ENCODE assay signal across 1 cellular context in genomic region chr6:90296346-90297123, GRCh38.
TF ChIP-seq lines count a peak whose summit lies in the region.

TSS of gene BACH2 (minus strand) at chr6:90296843. CDS start at chr6:90008844, 287,999 bp downstream.

TF ChIP-seq in HEK293, 187 proteins besides CTCF, POLR2A, EP300 and RAD21 (continued from another document):
- TF ChIP-seq REST (tag by site-specific recombination; IDR thresholded peaks at IDR 0.05) = no peak
- TF ChIP-seq ZNF449 (tag by site-specific recombination; IDR thresholded peaks at IDR 0.05) = no peak
- 0 out of 2 replicates have a peak, but pooled peaks have one; percentile 21 for TF ChIP-seq KLF1 (tag by site-specific recombination; IDR thresholded peaks at IDR 0.05)
- no peak for TF ChIP-seq ZNF416 (tag by site-specific recombination; IDR thresholded peaks at IDR 0.05)
- no peak for TF ChIP-seq ZNF639 (tag by site-specific recombination; IDR thresholded peaks at IDR 0.05)
- no peak for TF ChIP-seq ZNF571 (tag by site-specific recombination; IDR thresholded peaks at IDR 0.05)
- no peak for TF ChIP-seq ZNF37A (tag by site-specific recombination; IDR thresholded peaks at IDR 0.05)
- no peak for TF ChIP-seq ZNF558 (tag by site-specific recombination; IDR thresholded peaks at IDR 0.05)
- peak; percentile 58; the same call in 1 of the 2 replicates for TF ChIP-seq ZNF660 (tag by site-specific recombination; IDR thresholded peaks at IDR 0.05)
- no peak for TF ChIP-seq TRIM28 (IDR thresholded peaks at IDR 0.05; ENCODE audit: borderline replicate concordance, low read length)
- no peak for TF ChIP-seq ZNF266 (tag by site-specific recombination; IDR thresholded peaks at IDR 0.05; ENCODE audit: low read depth)
- peak; percentile 77 for TF ChIP-seq KLF9 (tag by site-specific recombination; IDR thresholded peaks at IDR 0.05; ENCODE audit: low read depth)
- peak; percentile 59; the same call in 1 of the 2 replicates for TF ChIP-seq KLF10 (tag by site-specific recombination; IDR thresholded peaks at IDR 0.05)
- peak; percentile 15 for TF ChIP-seq KLF8 (tag by site-specific recombination; IDR thresholded peaks at IDR 0.05)
- TF ChIP-seq ZNF621 (tag by site-specific recombination; IDR thresholded peaks at IDR 0.05) = no peak
- peak; percentile 25; the same call in 1 of the 2 replicates for TF ChIP-seq ZBTB10 (tag by site-specific recombination; IDR thresholded peaks at IDR 0.05)
- TF ChIP-seq ZBTB44 (tag by site-specific recombination; IDR thresholded peaks at IDR 0.05) = peak; percentile 96
- TF ChIP-seq GLIS2 (tag by site-specific recombination; IDR thresholded peaks at IDR 0.05) = peak; percentile 52; the same call in 1 of the 2 replicates
- TF ChIP-seq ZNF629 (tag by site-specific recombination; IDR thresholded peaks at IDR 0.05) = peak; percentile 71
- TF ChIP-seq PRDM1 (tag by site-specific recombination; IDR thresholded peaks at IDR 0.05) = no peak
- peak; percentile 82 for TF ChIP-seq ZFHX2 (tag by site-specific recombination; conservative IDR thresholded peaks at IDR 0.05)
